8 cellular contexts compared by ENCODE assay signal in the genomic region with DNA sequence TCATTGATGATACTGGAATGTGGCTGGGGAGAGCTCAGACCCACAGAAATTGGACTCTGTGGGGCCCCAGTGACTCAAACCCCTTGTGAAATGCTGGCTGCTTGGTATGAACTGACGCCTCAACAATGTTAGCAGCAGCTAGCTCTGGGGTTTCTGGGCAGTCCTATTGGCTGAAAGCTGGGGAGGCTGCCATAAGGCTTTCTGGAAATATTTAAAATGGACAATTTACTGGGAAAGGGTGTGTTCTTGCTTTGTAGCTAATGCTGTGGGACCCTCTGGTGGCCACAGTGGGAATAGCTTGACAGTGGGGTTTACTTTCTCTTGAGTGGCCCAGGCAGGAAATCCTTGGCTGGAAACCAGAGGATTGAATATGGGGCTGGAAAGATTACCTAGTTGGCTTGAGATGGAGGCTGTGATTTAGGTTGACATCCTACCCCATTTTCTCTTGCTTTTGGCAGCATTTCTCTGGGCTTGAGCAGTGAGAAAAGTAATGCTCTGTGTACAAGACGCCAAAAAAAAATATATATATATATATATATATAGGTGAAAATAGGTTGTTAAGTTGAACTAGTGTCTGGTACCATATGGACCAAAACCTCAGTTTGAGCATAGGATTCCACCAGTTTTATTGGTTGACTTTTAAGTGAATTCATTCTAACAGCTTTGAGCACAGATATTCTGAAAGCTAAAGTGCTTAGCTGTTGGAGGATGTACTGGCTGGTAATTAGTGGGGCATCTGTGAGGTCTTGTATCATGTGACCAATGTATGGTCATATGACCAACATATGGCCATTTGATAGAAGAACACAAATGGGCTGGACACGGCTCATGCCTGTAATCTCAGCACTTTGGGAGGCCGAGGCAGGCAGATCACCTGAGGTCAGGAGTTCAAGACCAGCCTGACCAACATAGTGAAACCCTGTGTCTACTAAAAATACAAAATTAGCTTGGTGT. TPM values are rescaled to one million over a fixed set of nuclear protein-coding genes. Genes with fewer than 3 reads are reported as not detected.
A peak's percentile ranks its signal among the peaks of the same experiment; 100 is the strongest.
DNase-seq lines count a peak whose midpoint lies in the region; ATAC-seq and TF ChIP-seq lines count a peak whose summit lies in the region.

No MANE protein-coding gene starts in this region.

- peak; percentile 74 for DNase-seq in DMS79 treated with DMSO at 0.1 percent for 48 hours (lab: John Stamatoyannopoulos, UW)
- DNase-seq in M059J (ENCODE audit: low read depth): peak; percentile 84
- peak; percentile 60 for DNase-seq in SIG-M5 (lab: John Stamatoyannopoulos, UW)
- peak; percentile 66 for DNase-seq in activated effector memory CD4-positive, alpha-beta T cell treated with Interleukin-2 at 50 U/mL for 16 hours
- DNase-seq in foreskin melanocyte: peak; percentile 87
- peak; percentile 93 for DNase-seq in osteocyte (ENCODE audit: extremely low spot score, unreplicated experiment)
- peak; percentile 68 for DNase-seq in thoracic aorta (ENCODE audit: low spot score)

- no peaks in the 10 kb centered on the region for H3K4me1 Mint-ChIP-seq in osteocyte (ENCODE audit: unreplicated experiment)

- no peak overlapping the region for H3K4me3 ChIP-seq in thoracic aorta

- no peak overlapping the region for H3K27ac Mint-ChIP-seq in osteocyte (ENCODE audit: unreplicated experiment)

- no peaks in the 10 kb centered on the region for H3K9me3 Mint-ChIP-seq in osteocyte (ENCODE audit: unreplicated experiment)

- H3K27me3 ChIP-seq in thoracic aorta (replicated peaks; ENCODE audit: insufficient read depth): no peaks in the 10 kb centered on the region

- peaks cover 33% of the 10 kb centered on the region for H3K27me3 Mint-ChIP-seq in osteocyte (ENCODE audit: unreplicated experiment)

- ATAC-seq in thoracic aorta (ENCODE audit: insufficient number of reproducible peaks, low FRiP score, low read depth): peak; percentile 48
- ATAC-seq in HG02840 (IDR thresholded peaks at IDR 0.05; ENCODE audit: low FRiP score, unreplicated experiment): no peak

- H3K36me3 Mint-ChIP-seq in osteocyte (ENCODE audit: unreplicated experiment): no peaks in the 10 kb centered on the region

- TF ChIP-seq CTCF in osteocyte (IDR thresholded peaks at IDR 0.05): peak; percentile 94
- peak; percentile 90 for TF ChIP-seq CTCF in thoracic aorta (IDR thresholded peaks at IDR 0.05)

- H3K27ac ChIP-seq in thoracic aorta: no peak overlapping the region

- H3K9me3 ChIP-seq in thoracic aorta: no peaks in the 10 kb centered on the region

- no peak overlapping the region for H3K4me3 Mint-ChIP-seq in osteocyte (ENCODE audit: unreplicated experiment)

- no peaks in the 10 kb centered on the region for H3K36me3 ChIP-seq in thoracic aorta

- peaks cover 0 to 6% of the 10 kb centered on the region in 2 donors for H3K4me1 ChIP-seq in thoracic aorta (ENCODE audit: control insufficient read depth in 1 of 2, low read depth in 2 of 2)

RNA-seq across cellular contexts. Expression of a gene that starts 8.2 kb away (rescaled TPM):
- 120 and 154 TPM in 2 replicates for total RNA-seq in M059J (2014; rRNA removed; shearing (Covaris generic))
- total RNA-seq in osteocyte (227 and 234 TPM in 2 replicates), thoracic aorta (100 to 1,000 TPM in 1 of 2 donors, 10 to 100 TPM in 1; 47.0 to 107 TPM)

RNA-seq across cellular contexts. Expression of a gene that starts 34.9 kb away (rescaled TPM):
- total RNA-seq in M059J (2014; rRNA removed; shearing (Covaris generic)): 784 and 824 TPM in 2 replicates
- total RNA-seq in osteocyte (443 and 446 TPM in 2 replicates), thoracic aorta (100 to 1,000 TPM; 196 to 210 TPM)
